Comparison of ENCODE assay signal across 9 cellular contexts in the genomic region with DNA sequence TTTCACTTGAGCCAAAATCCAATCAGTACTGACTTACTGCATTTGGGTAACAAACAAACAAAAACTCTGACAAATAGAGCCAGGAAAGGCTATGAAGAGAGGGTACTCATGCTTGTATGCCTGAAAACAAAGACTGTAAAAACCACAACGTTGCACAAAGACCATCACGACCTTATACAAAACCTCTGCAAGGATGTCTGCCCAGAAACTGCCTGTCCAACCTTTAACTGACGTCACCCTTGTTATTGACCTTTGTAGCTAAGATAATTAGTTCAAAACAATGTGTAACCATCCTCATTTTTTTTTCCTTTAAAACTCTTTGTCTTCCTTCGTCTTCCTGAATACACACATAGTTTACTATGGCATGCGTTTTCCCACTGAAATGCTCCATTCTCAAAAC. TPM values are rescaled to one million over a fixed set of nuclear protein-coding genes. Genes with fewer than 3 reads are reported as not detected.
A peak's percentile ranks its signal among the peaks of the same experiment; 100 is the strongest.
DNase-seq lines count a peak whose midpoint lies in the region; ATAC-seq lines count a peak whose summit lies in the region.
"Had no signal": no experiment of that assay in that cellular context is flagged by ENCODE, and none has a peak within 500 bp of the region (broad histone marks: within the 10 kb centered on the region; RNA-seq: fewer than 3 reads in every experiment).

No MANE protein-coding gene starts in this region.

- POLR2A ChIA-PET in activated CD4-positive, alpha-beta T cell treated with anti-CD3 and anti-CD28 coated beads, Interleukin-2, amount 10 ng/mL, durations not matched to agents 7 days and 5 days (lab: Charles Lee) = interaction anchor here (0.9 kb wide), 1 partner anchor 149 kb away, joined by 3 read pairs; no protein-coding TSS in a partner anchor
- POLR2A ChIA-PET in activated CD4-positive, alpha-beta memory T cell treated with anti-CD3 and anti-CD28 coated beads for 36 hours (lab: Charles Lee) = no interaction called here

- peak overlapping the region; percentile 87 for H3K27ac ChIP-seq in iPS-18a (ENCODE audit: low read length)

- H3K9me3 ChIP-seq in iPS-18a (ENCODE audit: control insufficient read depth, low read depth, low read length) = no peaks in the 10 kb centered on the region

- no peaks in the 10 kb centered on the region for H3K27me3 ChIP-seq in iPS-18a (ENCODE audit: control insufficient read depth, insufficient read depth, low read length)
- H3K27me3 ChIP-seq: brain microvascular endothelial cell had no signal

- peak overlapping the region; percentile 100 for H3K27ac Mint-ChIP-seq in activated CD4-positive, alpha-beta T cell treated with anti-CD3 and anti-CD28 coated beads, Interleukin-2, amount 10 ng/mL, durations not matched to agents 7 days and 5 days
- H3K27ac Mint-ChIP-seq in activated CD4-positive, alpha-beta memory T cell treated with anti-CD3 and anti-CD28 coated beads for 36 hours = peak overlapping the region; percentile 99
- H3K27ac Mint-ChIP-seq in stimulated activated naive B cell treated with anti-CD40 and anti-IgM and Interleukin-4, amounts not matched to agents 10 μg/mL and 1 μg/mL and 100 μg/mL, for 72 hours = peak overlapping the region; percentile 98

- H3K9ac ChIP-seq in iPS-18a (ENCODE audit: low read length) = peak overlapping the region; percentile 99

- peak overlapping the region; percentile 90 for H3K4me3 ChIP-seq in iPS-18a (ENCODE audit: low read length)

- H3K9me3 Mint-ChIP-seq in activated CD4-positive, alpha-beta T cell treated with anti-CD3 and anti-CD28 coated beads, Interleukin-2, amount 10 ng/mL, durations not matched to agents 7 days and 5 days = no peaks in the 10 kb centered on the region
- H3K9me3 Mint-ChIP-seq in activated CD4-positive, alpha-beta memory T cell treated with anti-CD3 and anti-CD28 coated beads for 36 hours = no peaks in the 10 kb centered on the region
- peaks cover 0 to under 1% of the 10 kb centered on the region in 2 donors for H3K9me3 Mint-ChIP-seq in stimulated activated naive B cell treated with anti-CD40 and anti-IgM and Interleukin-4, amounts not matched to agents 10 μg/mL and 1 μg/mL and 100 μg/mL, for 72 hours

- peaks cover 23% of the 10 kb centered on the region for H3K4me1 Mint-ChIP-seq in activated CD4-positive, alpha-beta T cell treated with anti-CD3 and anti-CD28 coated beads, Interleukin-2, amount 10 ng/mL, durations not matched to agents 7 days and 5 days
- H3K4me1 Mint-ChIP-seq in activated CD4-positive, alpha-beta memory T cell treated with anti-CD3 and anti-CD28 coated beads for 36 hours (ENCODE audit: low read depth) = peaks cover 19% of the 10 kb centered on the region
- H3K4me1 Mint-ChIP-seq in stimulated activated naive B cell treated with anti-CD40 and anti-IgM and Interleukin-4, amounts not matched to agents 10 μg/mL and 1 μg/mL and 100 μg/mL, for 72 hours = peaks cover 11 to 29% of the 10 kb centered on the region in 2 donors

- H3K36me3 Mint-ChIP-seq in activated CD4-positive, alpha-beta T cell treated with anti-CD3 and anti-CD28 coated beads, Interleukin-2, amount 10 ng/mL, durations not matched to agents 7 days and 5 days (ENCODE audit: low read depth) = peaks cover 30% of the 10 kb centered on the region
- peaks cover 29% of the 10 kb centered on the region for H3K36me3 Mint-ChIP-seq in activated CD4-positive, alpha-beta memory T cell treated with anti-CD3 and anti-CD28 coated beads for 36 hours
- H3K36me3 Mint-ChIP-seq in stimulated activated naive B cell treated with anti-CD40 and anti-IgM and Interleukin-4, amounts not matched to agents 10 μg/mL and 1 μg/mL and 100 μg/mL, for 72 hours = peaks cover 17 to 20% of the 10 kb centered on the region in 2 donors

- intact Hi-C loops in activated CD4-positive, alpha-beta memory T cell treated with anti-CD3 and anti-CD28 coated beads for 36 hours (cut with micrococcal nuclease) = loop anchor here (1.0 to 10.0 kb wide), 7 partner anchors 17 to 580 kb away; partner anchors contain the start of gene TMEM126B

- peaks cover 20% of the 10 kb centered on the region for H3K36me3 ChIP-seq in iPS-18a (ENCODE audit: control insufficient read depth, low read depth, low read length)
- H3K36me3 ChIP-seq: brain microvascular endothelial cell had no signal

- ATAC-seq in stimulated activated naive B cell treated with anti-CD40 and anti-IgM and Interleukin-4, amounts not matched to agents 10 μg/mL and 1 μg/mL and 100 μg/mL, for 72 hours (replicated peaks) = no peak

- no peak for DNase-seq in activated CD4-positive, alpha-beta T cell treated with anti-CD3 and anti-CD28 coated beads, Interleukin-2, amount 10 ng/mL, durations not matched to agents 7 days and 5 days
- no peak for DNase-seq in activated CD4-positive, alpha-beta T cell treated with anti-CD3 and anti-CD28 coated beads, Interleukin-2, amount 50 U/mL, for 4 hours
- no peak for DNase-seq in activated CD4-positive, alpha-beta memory T cell treated with anti-CD3 and anti-CD28 coated beads for 36 hours
- no peak for DNase-seq in stimulated activated naive B cell treated with anti-CD40 and anti-IgM and Interleukin-4, amounts not matched to agents 10 μg/mL and 1 μg/mL and 100 μg/mL, for 72 hours
- DNase-seq in stimulated activated CD4-positive, alpha-beta T cell treated with anti-CD3 and anti-CD28 coated beads, Interleukin-15, amount 100 ng/mL, for 24 hours = no peak
- DNase-seq in activated gamma-delta T cell treated with Interleukin-2 at 50 U/mL for 16 hours (no peak), GF-D8 (lab: John Stamatoyannopoulos, UW) (no peak)
- DNase-seq: brain microvascular endothelial cell had no signal

- CTCF ChIA-PET in activated CD4-positive, alpha-beta T cell treated with anti-CD3 and anti-CD28 coated beads, Interleukin-2, amount 10 ng/mL, durations not matched to agents 7 days and 5 days (lab: Charles Lee) = no interaction called here
- CTCF ChIA-PET in activated CD4-positive, alpha-beta memory T cell treated with anti-CD3 and anti-CD28 coated beads for 36 hours (lab: Charles Lee) = interaction anchor here (0.8 kb wide), 1 partner anchor 189 kb away, joined by 3 read pairs; no protein-coding TSS in a partner anchor

- H3K4me1 ChIP-seq in iPS-18a (ENCODE audit: control insufficient read depth, low read depth, low read length) = peaks cover 6% of the 10 kb centered on the region

- no peaks in the 10 kb centered on the region for H3K27me3 Mint-ChIP-seq in activated CD4-positive, alpha-beta T cell treated with anti-CD3 and anti-CD28 coated beads, Interleukin-2, amount 10 ng/mL, durations not matched to agents 7 days and 5 days
- H3K27me3 Mint-ChIP-seq in activated CD4-positive, alpha-beta memory T cell treated with anti-CD3 and anti-CD28 coated beads for 36 hours = no peaks in the 10 kb centered on the region
- H3K27me3 Mint-ChIP-seq in stimulated activated naive B cell treated with anti-CD40 and anti-IgM and Interleukin-4, amounts not matched to agents 10 μg/mL and 1 μg/mL and 100 μg/mL, for 72 hours = peaks cover 0 to 5% of the 10 kb centered on the region in 2 donors

- H3K4me3 Mint-ChIP-seq in activated CD4-positive, alpha-beta T cell treated with anti-CD3 and anti-CD28 coated beads, Interleukin-2, amount 10 ng/mL, durations not matched to agents 7 days and 5 days = peak overlapping the region; percentile 100
- H3K4me3 Mint-ChIP-seq in activated CD4-positive, alpha-beta memory T cell treated with anti-CD3 and anti-CD28 coated beads for 36 hours = peak overlapping the region; percentile 99
- peak overlapping the region in 1 of 2 donors; percentile 25 for H3K4me3 Mint-ChIP-seq in stimulated activated naive B cell treated with anti-CD40 and anti-IgM and Interleukin-4, amounts not matched to agents 10 μg/mL and 1 μg/mL and 100 μg/mL, for 72 hours

RNA-seq across cellular contexts. Expression of gene CREBZF, which starts 0.8 kb away (rescaled TPM):
- total RNA-seq in activated CD4-positive, alpha-beta T cell treated with anti-CD3 and anti-CD28 coated beads, Interleukin-2, amount 10 ng/mL, durations not matched to agents 7 days and 5 days = 10 to 100 TPM; 55.5 to 57.2 TPM
- 10 to 100 TPM; 40.8 to 45.2 TPM for total RNA-seq in activated CD4-positive, alpha-beta memory T cell treated with anti-CD3 and anti-CD28 coated beads for 36 hours

RNA-seq across cellular contexts. Expression of gene TMEM126A, which starts 18.0 kb away (rescaled TPM):
- total RNA-seq in activated CD4-positive, alpha-beta T cell treated with anti-CD3 and anti-CD28 coated beads, Interleukin-2, amount 10 ng/mL, durations not matched to agents 7 days and 5 days = 10 to 100 TPM; 29.3 to 30.7 TPM
- total RNA-seq in activated CD4-positive, alpha-beta memory T cell treated with anti-CD3 and anti-CD28 coated beads for 36 hours = 10 to 100 TPM; 45.3 to 49.4 TPM

RNA-seq across cellular contexts. Expression of gene CCDC89, which starts 20.2 kb away (rescaled TPM):
- total RNA-seq in activated CD4-positive, alpha-beta T cell treated with anti-CD3 and anti-CD28 coated beads, Interleukin-2, amount 10 ng/mL, durations not matched to agents 7 days and 5 days = under 1 TPM; 0.52 to 0.60 TPM
- total RNA-seq in activated CD4-positive, alpha-beta memory T cell treated with anti-CD3 and anti-CD28 coated beads for 36 hours = not detected

RNA-seq across cellular contexts. Expression of gene TMEM126B, which starts 37.4 kb away (rescaled TPM):
- total RNA-seq in activated CD4-positive, alpha-beta T cell treated with anti-CD3 and anti-CD28 coated beads, Interleukin-2, amount 10 ng/mL, durations not matched to agents 7 days and 5 days = 10 to 100 TPM; 52.7 to 56.7 TPM
- 10 to 100 TPM; 59.8 to 64.5 TPM for total RNA-seq in activated CD4-positive, alpha-beta memory T cell treated with anti-CD3 and anti-CD28 coated beads for 36 hours

RNA-seq across cellular contexts. Expression of gene DLG2, which starts 38.6 kb away (rescaled TPM):
- total RNA-seq in activated CD4-positive, alpha-beta T cell treated with anti-CD3 and anti-CD28 coated beads, Interleukin-2, amount 10 ng/mL, durations not matched to agents 7 days and 5 days = 1 to 10 TPM in 1 of 2 experiments, under 1 TPM in 1; 0.85 to 1.1 TPM
- total RNA-seq in activated CD4-positive, alpha-beta memory T cell treated with anti-CD3 and anti-CD28 coated beads for 36 hours = 1 to 10 TPM; 1.7 to 2.1 TPM
